Comparison of ENCODE assay signal across 18 cellular contexts in the genomic region with DNA sequence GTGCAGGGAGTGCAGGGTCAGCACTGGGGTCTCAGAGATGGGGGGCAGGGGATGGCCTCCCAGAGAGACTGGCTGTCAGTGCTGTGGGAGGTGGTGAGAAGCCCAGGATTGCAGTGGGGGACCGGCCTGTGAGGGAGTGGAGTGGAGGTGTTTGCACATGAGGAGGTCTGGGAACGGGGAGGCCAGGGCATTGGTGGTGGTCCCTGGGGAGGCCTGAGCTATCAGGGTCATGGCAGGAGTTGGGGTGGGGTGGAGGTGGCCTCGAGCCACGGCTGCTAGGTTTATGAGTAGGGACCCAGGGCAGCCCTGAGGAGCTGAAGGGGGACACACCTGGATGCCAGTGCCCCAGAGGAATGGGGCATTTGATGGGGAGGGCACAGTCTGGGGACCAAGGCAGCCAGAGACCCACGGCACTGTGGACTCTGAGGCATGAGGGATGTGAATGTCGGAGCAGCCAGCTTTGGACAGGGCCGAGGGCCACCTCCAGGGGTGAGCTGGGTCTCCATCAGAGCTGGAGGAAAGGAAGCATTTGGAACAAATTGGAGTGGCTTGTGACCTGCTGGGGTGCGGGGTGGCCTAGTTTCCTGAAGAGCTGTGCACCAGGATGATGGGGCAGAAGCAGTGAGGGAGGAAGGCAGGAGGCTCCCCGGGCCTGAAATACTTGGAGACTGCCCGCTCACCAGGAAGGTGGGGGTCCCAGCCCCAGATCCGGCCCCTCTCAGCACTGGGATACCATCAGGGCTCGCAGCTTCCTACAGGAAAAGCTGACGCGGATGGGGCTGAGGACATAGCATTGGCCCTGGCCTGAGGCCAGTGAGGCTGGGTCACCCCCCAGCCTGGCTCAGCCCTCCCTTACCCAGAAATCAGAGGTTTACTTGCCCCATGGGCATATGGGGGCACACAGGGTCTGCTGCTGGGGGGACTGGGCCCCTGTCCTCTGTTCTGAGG. TPM values are rescaled to one million over a fixed set of nuclear protein-coding genes. Genes with fewer than 3 reads are reported as not detected.
DNase-seq lines count a peak whose midpoint lies in the region; ATAC-seq and TF ChIP-seq lines count a peak whose summit lies in the region.
"Had no signal": no experiment of that assay in that cellular context is flagged by ENCODE, and none has a peak within 500 bp of the region (broad histone marks: within the 10 kb centered on the region; RNA-seq: fewer than 3 reads in every experiment).

No MANE protein-coding gene starts in this region.

- WGBS in esophagus squamous epithelium, 2 donors, result 75 to 80% methylated on average over 6 to 8 of the region's 14 CpGs

- peak overlapping the region; percentile 54; the same call in 1 of the 2 replicates for H3K27ac ChIP-seq in ACC112 (ENCODE audit: low read depth, low read length)
- H3K27ac ChIP-seq in esophagus squamous epithelium, result peak overlapping the region; percentile 9 to 81 (median 58)
- H3K27ac ChIP-seq in osteoblast (ENCODE audit: low read depth, low read length), result no peak overlapping the region
- H3K27ac ChIP-seq: gastrocnemius medialis had no signal

- H2AFZ ChIP-seq in ACC112 (ENCODE audit: low read length, unreplicated experiment), result no peak overlapping the region
- H2AFZ ChIP-seq in osteoblast (ENCODE audit: low read length), result no peak overlapping the region

- H3K4me1 ChIP-seq in ACC112 (ENCODE audit: control insufficient read depth, insufficient read depth, low read length, unreplicated experiment) (peaks cover 30% of the 10 kb centered on the region), esophagus squamous epithelium (peaks cover 24 to 60% (median 34%) of the 10 kb centered on the region in 3 donors), osteoblast (ENCODE audit: insufficient read depth, low read length) (peaks cover 22% of the 10 kb centered on the region)
- H3K4me1 ChIP-seq: gastrocnemius medialis had no signal

- H3K36me3 Mint-ChIP-seq in HFFc6 (ENCODE audit: low read depth), result no peaks in the 10 kb centered on the region

- H4K20me1 ChIP-seq in osteoblast (ENCODE audit: insufficient read depth, low read length), result no peaks in the 10 kb centered on the region

- H3K4me2 ChIP-seq in osteoblast (ENCODE audit: insufficient read depth, low read length), result no peak overlapping the region

- ATAC-seq in GM21529 (IDR thresholded peaks at IDR 0.05; ENCODE audit: unreplicated experiment), result no peak

- H3K9me3 Mint-ChIP-seq in HFFc6, result no peaks in the 10 kb centered on the region

- peaks cover 3% of the 10 kb centered on the region for H3K27me3 Mint-ChIP-seq in HFFc6 (ENCODE audit: insufficient read depth)

- no peak overlapping the region for H3K4me3 Mint-ChIP-seq in HFFc6
- H3K4me3 Mint-ChIP-seq: activated naive CD8-positive, alpha-beta T cell had no signal

- no peak overlapping the region for H3K4me3 ChIP-seq in ACC112 (ENCODE audit: low read depth, low read length)
- no peak overlapping the region for H3K4me3 ChIP-seq in esophagus squamous epithelium
- H3K4me3 ChIP-seq in osteoblast (ENCODE audit: insufficient read depth, low read length), result no peak overlapping the region
- H3K4me3 ChIP-seq: gastrocnemius medialis, MG63, thoracic aorta had no signal

- no peak for DNase-seq in HFFc6
- no peak for DNase-seq in esophagus squamous epithelium (lab: John Stamatoyannopoulos, UW)
- peak; percentile 53 for DNase-seq in osteoblast (ENCODE audit: insufficient read length, low spot score, missing footprints)
- DNase-seq in hypothalamus (lab: John Stamatoyannopoulos, UW), result no peak
- DNase-seq in NCI-H1417 (lab: John Stamatoyannopoulos, UW), result no peak
- DNase-seq in RKO (ENCODE audit: low spot score), result no peak
- DNase-seq: activated CD4-positive, alpha-beta T cell treated with anti-CD3 and anti-CD28 coated beads for 48 hours; caudate nucleus; DMS 273 treated with DMSO at 0.1 percent for 48 hours; MG63; NCI-H748 treated with DMSO at 0.1 percent for 48 hours; stimulated activated CD4-positive, alpha-beta T cell treated with anti-CD3 and anti-CD28 coated beads, Interleukin-2, amount 100 ng/mL, for 24 hours; T-helper 9 cell had no signal

- H3K27ac Mint-ChIP-seq in HFFc6, result peak overlapping the region; percentile 97
- H3K27ac Mint-ChIP-seq: activated naive CD8-positive, alpha-beta T cell had no signal

- intact Hi-C loops in esophagus squamous epithelium (cut with DNase I), result no loop called here

- H3K36me3 ChIP-seq in ACC112 (ENCODE audit: insufficient read depth, low read length), result no peaks in the 10 kb centered on the region
- no peaks in the 10 kb centered on the region for H3K36me3 ChIP-seq in esophagus squamous epithelium
- H3K36me3 ChIP-seq in osteoblast (ENCODE audit: insufficient read depth, low read length), result no peaks in the 10 kb centered on the region
- H3K36me3 ChIP-seq: gastrocnemius medialis, MG63, thoracic aorta had no signal

- H3K27me3 ChIP-seq in ACC112 (ENCODE audit: insufficient read depth, low read length) (no peaks in the 10 kb centered on the region), esophagus squamous epithelium (no peaks in the 10 kb centered on the region), osteoblast (ENCODE audit: insufficient read depth, low read length) (no peaks in the 10 kb centered on the region)
- H3K27me3 ChIP-seq: gastrocnemius medialis, MG63 had no signal

- no peak for TF ChIP-seq CTCF in HFFc6 (IDR thresholded peaks at IDR 0.05)
- TF ChIP-seq CTCF in esophagus squamous epithelium (IDR thresholded peaks at IDR 0.05), result no peak
- TF ChIP-seq CTCF in osteoblast (IDR thresholded peaks at IDR 0.05; ENCODE audit: extremely low read depth, low read depth, low read length), result no peak

- H3K79me2 ChIP-seq in ACC112 (ENCODE audit: control insufficient read depth, insufficient read depth, low read length, unreplicated experiment), result no peaks in the 10 kb centered on the region
- H3K79me2 ChIP-seq in osteoblast (ENCODE audit: insufficient read depth, low read length), result no peaks in the 10 kb centered on the region

- H3K9me3 ChIP-seq in esophagus squamous epithelium, result no peaks in the 10 kb centered on the region
- H3K9me3 ChIP-seq in osteoblast (ENCODE audit: low read depth, low read length), result no peaks in the 10 kb centered on the region
- H3K9me3 ChIP-seq: gastrocnemius medialis, MG63, thoracic aorta had no signal

- no peak for TF ChIP-seq POLR2A in esophagus squamous epithelium (IDR thresholded peaks at IDR 0.05)

- peaks cover 47% of the 10 kb centered on the region for H3K4me1 Mint-ChIP-seq in HFFc6 (ENCODE audit: low read depth)

RNA-seq across cellular contexts. Expression of a gene that starts 9.5 kb away (rescaled TPM):
- total RNA-seq in HFFc6 (2021; fragmentation: NEBNext Ultra II Directional; extraction: Animal tissue kit (Norgen Biotek cat#: 25700)), result 100 to 1,000 TPM in 1 of 6 experiments, 10 to 100 TPM in 5; 81.2 to 111 (median 95.7) TPM
- total RNA-seq in esophagus squamous epithelium, result 10 to 100 TPM in 1 of 4 donors, 1 to 10 TPM in 3; 2.9 to 13.4 (median 4.2) TPM
- total RNA-seq in osteoblast, result 11.5 and 20.3 TPM in 2 replicates
